In the genomic region with DNA sequence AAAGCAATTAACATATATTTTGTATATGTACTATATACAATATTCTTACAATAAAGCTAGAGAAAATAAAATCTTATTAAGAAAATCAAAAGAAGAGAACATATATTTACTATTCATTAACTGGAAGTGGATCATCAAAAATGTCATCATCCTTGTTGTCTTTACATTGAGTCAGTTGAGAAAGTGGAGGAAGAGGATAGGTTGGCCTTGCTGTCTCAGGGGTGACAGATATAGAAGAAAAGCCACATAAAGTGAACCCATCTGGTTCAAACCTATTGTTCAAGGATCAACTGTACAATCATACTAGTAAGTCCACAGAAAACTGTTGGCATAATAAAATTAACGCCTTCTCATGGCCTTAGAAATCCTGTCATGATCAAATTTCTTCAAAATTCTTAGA, we compare ENCODE assay signal across 1 cellular context.
TF ChIP-seq lines count a peak whose summit lies in the region.

No MANE protein-coding gene starts in this region.

TF ChIP-seq in HepG2, 621 proteins besides CTCF, POLR2A, EP300 and RAD21:
- no peak for TF ChIP-seq SALL1 (CRISPR knock-in tag; IDR thresholded peaks at IDR 0.05)
- TF ChIP-seq SOX5 (CRISPR knock-in tag; IDR thresholded peaks at IDR 0.05; ENCODE audit: borderline replicate concordance), result peak; percentile 26; the same call in 1 of the 2 replicates
- TF ChIP-seq FOXP1 (IDR thresholded peaks at IDR 0.05), result no peak
- 0 out of 2 replicates have a peak, but pooled peaks have one; percentile 13 for TF ChIP-seq FOXP1 (CRISPR knock-in tag; IDR thresholded peaks at IDR 0.05)
- no peak for TF ChIP-seq FOXA1 (IDR thresholded peaks at IDR 0.05)
- TF ChIP-seq FOXA1 (CRISPR knock-in tag; IDR thresholded peaks at IDR 0.05), result 0 out of 2 replicates have a peak, but pooled peaks have one; percentile 17
- peak; percentile 3; the same call in 1 of the 2 replicates for TF ChIP-seq GATAD2A (CRISPR knock-in tag; IDR thresholded peaks at IDR 0.05)
- TF ChIP-seq, protein P1, sequence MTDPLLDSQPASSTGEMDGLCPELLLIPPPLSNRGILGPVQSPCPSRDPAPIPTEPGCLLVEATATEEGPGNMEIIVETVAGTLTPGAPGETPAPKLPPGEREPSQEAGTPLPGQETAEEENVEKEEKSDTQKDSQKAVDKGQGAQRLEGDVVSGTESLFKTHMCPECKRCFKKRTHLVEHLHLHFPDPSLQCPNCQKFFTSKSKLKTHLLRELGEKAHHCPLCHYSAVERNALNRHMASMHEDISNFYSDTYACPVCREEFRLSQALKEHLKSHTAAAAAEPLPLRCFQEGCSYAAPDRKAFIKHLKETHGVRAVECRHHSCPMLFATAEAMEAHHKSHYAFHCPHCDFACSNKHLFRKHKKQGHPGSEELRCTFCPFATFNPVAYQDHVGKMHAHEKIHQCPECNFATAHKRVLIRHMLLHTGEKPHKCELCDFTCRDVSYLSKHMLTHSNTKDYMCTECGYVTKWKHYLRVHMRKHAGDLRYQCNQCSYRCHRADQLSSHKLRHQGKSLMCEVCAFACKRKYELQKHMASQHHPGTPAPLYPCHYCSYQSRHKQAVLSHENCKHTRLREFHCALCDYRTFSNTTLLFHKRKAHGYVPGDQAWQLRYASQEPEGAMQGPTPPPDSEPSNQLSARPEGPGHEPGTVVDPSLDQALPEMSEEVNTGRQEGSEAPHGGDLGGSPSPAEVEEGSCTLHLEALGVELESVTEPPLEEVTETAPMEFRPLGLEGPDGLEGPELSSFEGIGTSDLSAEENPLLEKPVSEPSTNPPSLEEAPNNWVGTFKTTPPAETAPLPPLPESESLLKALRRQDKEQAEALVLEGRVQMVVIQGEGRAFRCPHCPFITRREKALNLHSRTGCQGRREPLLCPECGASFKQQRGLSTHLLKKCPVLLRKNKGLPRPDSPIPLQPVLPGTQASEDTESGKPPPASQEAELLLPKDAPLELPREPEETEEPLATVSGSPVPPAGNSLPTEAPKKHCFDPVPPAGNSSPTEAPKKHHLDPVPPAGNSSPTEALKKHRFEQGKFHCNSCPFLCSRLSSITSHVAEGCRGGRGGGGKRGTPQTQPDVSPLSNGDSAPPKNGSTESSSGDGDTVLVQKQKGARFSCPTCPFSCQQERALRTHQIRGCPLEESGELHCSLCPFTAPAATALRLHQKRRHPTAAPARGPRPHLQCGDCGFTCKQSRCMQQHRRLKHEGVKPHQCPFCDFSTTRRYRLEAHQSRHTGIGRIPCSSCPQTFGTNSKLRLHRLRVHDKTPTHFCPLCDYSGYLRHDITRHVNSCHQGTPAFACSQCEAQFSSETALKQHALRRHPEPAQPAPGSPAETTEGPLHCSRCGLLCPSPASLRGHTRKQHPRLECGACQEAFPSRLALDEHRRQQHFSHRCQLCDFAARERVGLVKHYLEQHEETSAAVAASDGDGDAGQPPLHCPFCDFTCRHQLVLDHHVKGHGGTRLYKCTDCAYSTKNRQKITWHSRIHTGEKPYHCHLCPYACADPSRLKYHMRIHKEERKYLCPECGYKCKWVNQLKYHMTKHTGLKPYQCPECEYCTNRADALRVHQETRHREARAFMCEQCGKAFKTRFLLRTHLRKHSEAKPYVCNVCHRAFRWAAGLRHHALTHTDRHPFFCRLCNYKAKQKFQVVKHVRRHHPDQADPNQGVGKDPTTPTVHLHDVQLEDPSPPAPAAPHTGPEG (CRISPR knock-in tag; IDR thresholded peaks at IDR 0.05), result no peak
- no peak for TF ChIP-seq HIVEP1 (CRISPR knock-in tag; IDR thresholded peaks at IDR 0.05)
- TF ChIP-seq MAFK (conservative IDR thresholded peaks at IDR 0.05 in 1 of 2, IDR thresholded peaks at IDR 0.05 in 1 of 2; ENCODE audit: low read length in 2 of 2), result no peak
- peak; percentile 41; the same call in 1 of the 2 replicates for TF ChIP-seq FOSL2 (CRISPR knock-in tag; IDR thresholded peaks at IDR 0.05)
- TF ChIP-seq, protein P2, sequence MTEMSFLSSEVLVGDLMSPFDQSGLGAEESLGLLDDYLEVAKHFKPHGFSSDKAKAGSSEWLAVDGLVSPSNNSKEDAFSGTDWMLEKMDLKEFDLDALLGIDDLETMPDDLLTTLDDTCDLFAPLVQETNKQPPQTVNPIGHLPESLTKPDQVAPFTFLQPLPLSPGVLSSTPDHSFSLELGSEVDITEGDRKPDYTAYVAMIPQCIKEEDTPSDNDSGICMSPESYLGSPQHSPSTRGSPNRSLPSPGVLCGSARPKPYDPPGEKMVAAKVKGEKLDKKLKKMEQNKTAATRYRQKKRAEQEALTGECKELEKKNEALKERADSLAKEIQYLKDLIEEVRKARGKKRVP (CRISPR knock-in tag; IDR thresholded peaks at IDR 0.05), result peak in 1 of 2 experiments; percentile 43; a peak in 1 of 4 replicates
- no peak for TF ChIP-seq AGO2 (optimal IDR thresholded peaks at IDR 0.05; ENCODE audit: low read depth, low read length)
- TF ChIP-seq TBX3 (IDR thresholded peaks at IDR 0.05; ENCODE audit: borderline replicate concordance), result no peak
- TF ChIP-seq YEATS2 (CRISPR knock-in tag; IDR thresholded peaks at IDR 0.05; ENCODE audit: borderline replicate concordance), result no peak
- TF ChIP-seq CEBPG (CRISPR knock-in tag; IDR thresholded peaks at IDR 0.05), result peak; percentile 36
- TF ChIP-seq FOXA3 (CRISPR knock-in tag; IDR thresholded peaks at IDR 0.05), result peak; percentile 51; the same call in 1 of the 2 replicates
- no peak for TF ChIP-seq KLF15 (CRISPR knock-in tag; IDR thresholded peaks at IDR 0.05; ENCODE audit: borderline replicate concordance)
- TF ChIP-seq, protein P3, sequence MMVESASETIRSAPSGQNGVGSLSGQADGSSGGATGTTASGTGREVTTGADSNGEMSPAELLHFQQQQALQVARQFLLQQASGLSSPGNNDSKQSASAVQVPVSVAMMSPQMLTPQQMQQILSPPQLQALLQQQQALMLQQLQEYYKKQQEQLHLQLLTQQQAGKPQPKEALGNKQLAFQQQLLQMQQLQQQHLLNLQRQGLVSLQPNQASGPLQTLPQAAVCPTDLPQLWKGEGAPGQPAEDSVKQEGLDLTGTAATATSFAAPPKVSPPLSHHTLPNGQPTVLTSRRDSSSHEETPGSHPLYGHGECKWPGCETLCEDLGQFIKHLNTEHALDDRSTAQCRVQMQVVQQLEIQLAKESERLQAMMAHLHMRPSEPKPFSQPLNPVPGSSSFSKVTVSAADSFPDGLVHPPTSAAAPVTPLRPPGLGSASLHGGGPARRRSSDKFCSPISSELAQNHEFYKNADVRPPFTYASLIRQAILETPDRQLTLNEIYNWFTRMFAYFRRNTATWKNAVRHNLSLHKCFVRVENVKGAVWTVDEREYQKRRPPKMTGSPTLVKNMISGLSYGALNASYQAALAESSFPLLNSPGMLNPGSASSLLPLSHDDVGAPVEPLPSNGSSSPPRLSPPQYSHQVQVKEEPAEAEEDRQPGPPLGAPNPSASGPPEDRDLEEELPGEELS (CRISPR knock-in tag; IDR thresholded peaks at IDR 0.05), result no peak
- TF ChIP-seq FOXK1 (CRISPR knock-in tag; IDR thresholded peaks at IDR 0.05; ENCODE audit: borderline replicate concordance, low read depth), result peak; percentile 34; the same call in 1 of the 2 replicates
- TF ChIP-seq ZNF550 (CRISPR knock-in tag; IDR thresholded peaks at IDR 0.05; ENCODE audit: borderline replicate concordance), result no peak
- TF ChIP-seq, protein P4, sequence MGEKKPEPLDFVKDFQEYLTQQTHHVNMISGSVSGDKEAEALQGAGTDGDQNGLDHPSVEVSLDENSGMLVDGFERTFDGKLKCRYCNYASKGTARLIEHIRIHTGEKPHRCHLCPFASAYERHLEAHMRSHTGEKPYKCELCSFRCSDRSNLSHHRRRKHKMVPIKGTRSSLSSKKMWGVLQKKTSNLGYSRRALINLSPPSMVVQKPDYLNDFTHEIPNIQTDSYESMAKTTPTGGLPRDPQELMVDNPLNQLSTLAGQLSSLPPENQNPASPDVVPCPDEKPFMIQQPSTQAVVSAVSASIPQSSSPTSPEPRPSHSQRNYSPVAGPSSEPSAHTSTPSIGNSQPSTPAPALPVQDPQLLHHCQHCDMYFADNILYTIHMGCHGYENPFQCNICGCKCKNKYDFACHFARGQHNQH (CRISPR knock-in tag; IDR thresholded peaks at IDR 0.05), result no peak
- no peak for TF ChIP-seq FOXO1 (CRISPR knock-in tag; IDR thresholded peaks at IDR 0.05)
- TF ChIP-seq, protein P5, sequence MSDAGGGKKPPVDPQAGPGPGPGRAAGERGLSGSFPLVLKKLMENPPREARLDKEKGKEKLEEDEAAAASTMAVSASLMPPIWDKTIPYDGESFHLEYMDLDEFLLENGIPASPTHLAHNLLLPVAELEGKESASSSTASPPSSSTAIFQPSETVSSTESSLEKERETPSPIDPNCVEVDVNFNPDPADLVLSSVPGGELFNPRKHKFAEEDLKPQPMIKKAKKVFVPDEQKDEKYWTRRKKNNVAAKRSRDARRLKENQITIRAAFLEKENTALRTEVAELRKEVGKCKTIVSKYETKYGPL (CRISPR knock-in tag; IDR thresholded peaks at IDR 0.05), result no peak
- TF ChIP-seq KDM3A (CRISPR knock-in tag; IDR thresholded peaks at IDR 0.05; ENCODE audit: low read depth), result no peak
- TF ChIP-seq RXRB (CRISPR knock-in tag; IDR thresholded peaks at IDR 0.05; ENCODE audit: borderline replicate concordance), result peak; percentile 18; the same call in 1 of the 2 replicates
- TF ChIP-seq NR3C1 (CRISPR knock-in tag; IDR thresholded peaks at IDR 0.05), result no peak
- no peak for TF ChIP-seq JARID2 (CRISPR knock-in tag; IDR thresholded peaks at IDR 0.05; ENCODE audit: insufficient replicate concordance)
- 0 out of 2 replicates have a peak, but pooled peaks have one; percentile 0 for TF ChIP-seq ZNF652 (CRISPR knock-in tag; IDR thresholded peaks at IDR 0.05; ENCODE audit: borderline replicate concordance, low read depth)
- TF ChIP-seq SOX6 (IDR thresholded peaks at IDR 0.05), result no peak
- TF ChIP-seq SOX6 (CRISPR knock-in tag; IDR thresholded peaks at IDR 0.05), result peak; percentile 15; the same call in 1 of the 2 replicates
- no peak for TF ChIP-seq ZNF224 (CRISPR knock-in tag; IDR thresholded peaks at IDR 0.05)
- no peak for TF ChIP-seq CREB1 (IDR thresholded peaks at IDR 0.05)
- 0 out of 2 replicates have a peak, but pooled peaks have one; percentile 3 for TF ChIP-seq CREB1 (CRISPR knock-in tag; IDR thresholded peaks at IDR 0.05)
- TF ChIP-seq, protein P6, sequence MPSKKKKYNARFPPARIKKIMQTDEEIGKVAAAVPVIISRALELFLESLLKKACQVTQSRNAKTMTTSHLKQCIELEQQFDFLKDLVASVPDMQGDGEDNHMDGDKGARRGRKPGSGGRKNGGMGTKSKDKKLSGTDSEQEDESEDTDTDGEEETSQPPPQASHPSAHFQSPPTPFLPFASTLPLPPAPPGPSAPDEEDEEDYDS (CRISPR knock-in tag; IDR thresholded peaks at IDR 0.05), result no peak
- 0 out of 2 replicates have a peak, but pooled peaks have one; percentile 31 for TF ChIP-seq HOXA5 (CRISPR knock-in tag; IDR thresholded peaks at IDR 0.05)
- TF ChIP-seq RAD51 (IDR thresholded peaks at IDR 0.05; ENCODE audit: borderline replicate concordance), result no peak
- no peak for TF ChIP-seq CREM (IDR thresholded peaks at IDR 0.05)
- TF ChIP-seq CREM (CRISPR knock-in tag; IDR thresholded peaks at IDR 0.05), result no peak
- TF ChIP-seq, protein P7, sequence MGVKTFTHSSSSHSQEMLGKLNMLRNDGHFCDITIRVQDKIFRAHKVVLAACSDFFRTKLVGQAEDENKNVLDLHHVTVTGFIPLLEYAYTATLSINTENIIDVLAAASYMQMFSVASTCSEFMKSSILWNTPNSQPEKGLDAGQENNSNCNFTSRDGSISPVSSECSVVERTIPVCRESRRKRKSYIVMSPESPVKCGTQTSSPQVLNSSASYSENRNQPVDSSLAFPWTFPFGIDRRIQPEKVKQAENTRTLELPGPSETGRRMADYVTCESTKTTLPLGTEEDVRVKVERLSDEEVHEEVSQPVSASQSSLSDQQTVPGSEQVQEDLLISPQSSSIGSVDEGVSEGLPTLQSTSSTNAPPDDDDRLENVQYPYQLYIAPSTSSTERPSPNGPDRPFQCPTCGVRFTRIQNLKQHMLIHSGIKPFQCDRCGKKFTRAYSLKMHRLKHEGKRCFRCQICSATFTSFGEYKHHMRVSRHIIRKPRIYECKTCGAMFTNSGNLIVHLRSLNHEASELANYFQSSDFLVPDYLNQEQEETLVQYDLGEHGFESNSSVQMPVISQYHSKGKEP (CRISPR knock-in tag; IDR thresholded peaks at IDR 0.05), result no peak
TF ChIP-seq in HepG2: peak in this region for 14.
